Comparison of ENCODE assay signal across 20 cellular contexts in genomic region chr13:79338343-79338742, GRCh38.
DNase-seq lines count a peak whose midpoint lies in the region; ATAC-seq and TF ChIP-seq lines count a peak whose summit lies in the region.
"Had no signal": no experiment of that assay in that cellular context is flagged by ENCODE, and none has a peak within 500 bp of the region (broad histone marks: within the 10 kb centered on the region; RNA-seq: fewer than 3 reads in every experiment).

No MANE protein-coding gene starts in this region.

- no peak overlapping the region for H4K12ac ChIP-seq in trophoblast cell (ENCODE audit: low read depth, low read length)

- H3K4ac ChIP-seq in IMR-90 (ENCODE audit: low read depth, low read length), result no peak overlapping the region
- H3K4ac ChIP-seq in trophoblast cell (ENCODE audit: low read depth, low read length), result no peak overlapping the region

- H3K9ac ChIP-seq in IMR-90 (ENCODE audit: low read depth, low read length), result no peak overlapping the region
- no peak overlapping the region for H3K9ac ChIP-seq in trophoblast cell (ENCODE audit: low read length)

- no TSS peak for BruUV-seq in IMR-90 (replicated peaks; lab: Mats Ljungman, UMichigan)

- no peak overlapping the region for H2BK12ac ChIP-seq in trophoblast cell (ENCODE audit: low read length)

- H3K4me3 ChIP-seq in IMR-90 (ENCODE audit: insufficient read depth, low read depth, low read length), result no peak overlapping the region
- no peak overlapping the region for H3K4me3 ChIP-seq in trophoblast cell (ENCODE audit: low read depth, low read length)
- H3K4me3 ChIP-seq: A549, HAP-1 had no signal

- peaks cover 50% of the 10 kb centered on the region for H3K36me3 Mint-ChIP-seq in activated naive CD4-positive, alpha-beta T cell treated with anti-CD3 and anti-CD28 coated beads for 36 hours (ENCODE audit: low read depth)

- H3K9me1 ChIP-seq in IMR-90 (ENCODE audit: insufficient read depth, low read length), result no peaks in the 10 kb centered on the region

- no peak overlapping the region for H2BK15ac ChIP-seq in IMR-90 (ENCODE audit: low read depth, low read length)

- no peak overlapping the region for H3K4me2 ChIP-seq in IMR-90 (ENCODE audit: low read depth, low read length)
- no peak overlapping the region for H3K4me2 ChIP-seq in trophoblast cell (ENCODE audit: low read length)
- H3K4me2 ChIP-seq: A549 had no signal

- H3K27me3 ChIP-seq in IMR-90 (ENCODE audit: control insufficient read depth, insufficient read depth, low read length), result no peaks in the 10 kb centered on the region
- no peaks in the 10 kb centered on the region for H3K27me3 ChIP-seq in trophoblast cell (ENCODE audit: insufficient read depth, low read length)

- peaks cover 19% of the 10 kb centered on the region for H3K36me3 ChIP-seq in IMR-90 (ENCODE audit: control insufficient read depth, insufficient read depth, low read length)
- H3K36me3 ChIP-seq in trophoblast cell (ENCODE audit: control insufficient read depth in 1 of 2, insufficient read depth in 2 of 2, low read length in 2 of 2), result peaks cover 4 to 6% of the 10 kb centered on the region in 2 experiments

- no peak for ATAC-seq in stimulated activated naive CD8-positive, alpha-beta T cell treated with anti-CD3 and anti-CD28 coated beads, Interleukin-15, amount 100 ng/mL, for 72 hours
- no peak for ATAC-seq in stimulated activated naive CD8-positive, alpha-beta T cell treated with anti-CD3 and anti-CD28 coated beads, Interleukin-15, Interleukin-2, amounts not matched to agents 100 U/mL and 50 U/mL, for 24 hours
- no peak; the same call in 1 of the 2 replicates for ATAC-seq in IMR-90 (ENCODE audit: low read depth)
- ATAC-seq: A549 had no signal

- H4K91ac ChIP-seq in IMR-90 (ENCODE audit: insufficient read depth, low read depth, low read length) (no peak overlapping the region), trophoblast cell (ENCODE audit: low read depth, low read length) (no peak overlapping the region)

- no peak overlapping the region for H2AK9ac ChIP-seq in IMR-90 (replicated peaks; ENCODE audit: low read depth, low read length, poor library complexity)

- no peak overlapping the region for H2BK20ac ChIP-seq in IMR-90 (ENCODE audit: low read depth, low read length)

- no peak overlapping the region for H4K5ac ChIP-seq in IMR-90 (ENCODE audit: low read depth, low read length)

- POLR2A ChIA-PET in IMR-90 (lab: Charles Lee; ENCODE audit: unreplicated experiment), result no interaction called here

- H3K4me1 Mint-ChIP-seq in stimulated activated naive CD8-positive, alpha-beta T cell treated with anti-CD3 and anti-CD28 coated beads, Interleukin-15, amount 100 ng/mL, for 72 hours, result peaks cover 5% of the 10 kb centered on the region
- H3K4me1 Mint-ChIP-seq in activated naive CD4-positive, alpha-beta T cell treated with anti-CD3 and anti-CD28 coated beads for 36 hours (ENCODE audit: low read depth), result peaks cover 4% of the 10 kb centered on the region

- H2BK5ac ChIP-seq in IMR-90 (ENCODE audit: low read depth, low read length, poor library complexity, severe bottlenecking), result no peak overlapping the region
- no peak overlapping the region for H2BK5ac ChIP-seq in trophoblast cell (ENCODE audit: low read depth, low read length, poor library complexity)

- no peak for DNase-seq in stimulated activated naive CD8-positive, alpha-beta T cell treated with anti-CD3 and anti-CD28 coated beads, Interleukin-15, amount 100 ng/mL, for 72 hours
- no peak for DNase-seq in stimulated activated naive CD8-positive, alpha-beta T cell treated with anti-CD3 and anti-CD28 coated beads, Interleukin-15, Interleukin-2, amounts not matched to agents 100 U/mL and 50 U/mL, for 24 hours
- DNase-seq in IMR-90 (peak; percentile 2), trophoblast cell (peak; percentile 17 to 64), OCI-M1 (lab: John Stamatoyannopoulos, UW) (no peak)
- no peak for DNase-seq in activated naive CD4-positive, alpha-beta T cell treated with anti-CD3 and anti-CD28 coated beads for 36 hours
- DNase-seq in stimulated activated naive CD4-positive, alpha-beta T cell (lab: John Stamatoyannopoulos, UW), result no peak
- DNase-seq: 8988T; ACHN; AML-193; C1 segment of cervical spinal cord; Calu3; CD4-positive, alpha-beta memory T cell; COR-L47; DMS53; DMS79 treated with DMSO at 0.1 percent for 48 hours; GF-D8; GOT3 had no signal

- H3K79me1 ChIP-seq in IMR-90 (ENCODE audit: low read depth in 1 of 2, low read length in 2 of 2), result peaks cover 0 to 3% of the 10 kb centered on the region in 2 experiments; a peak in 1 of 4 replicates
- H3K79me1 ChIP-seq in trophoblast cell (ENCODE audit: low read length), result no peaks in the 10 kb centered on the region

- H4K8ac ChIP-seq in IMR-90 (ENCODE audit: low read depth in 2 of 2, low read length in 2 of 2) (no peak overlapping the region), trophoblast cell (ENCODE audit: low read depth, low read length) (no peak overlapping the region)

- H3K4me1 ChIP-seq in IMR-90 (ENCODE audit: control insufficient read depth, insufficient read depth, low read length), result no peaks in the 10 kb centered on the region
- H3K4me1 ChIP-seq in trophoblast cell (ENCODE audit: control insufficient read depth in 1 of 2, insufficient read depth in 2 of 2, low read length in 2 of 2), result no peaks in the 10 kb centered on the region
- H3K4me1 ChIP-seq: A549 had no signal

- H3K9me3 ChIP-seq in IMR-90 (ENCODE audit: control insufficient read depth, insufficient read depth, low read length) (no peaks in the 10 kb centered on the region), trophoblast cell (ENCODE audit: insufficient read depth, low read depth, low read length) (no peaks in the 10 kb centered on the region)
- H3K9me3 ChIP-seq: A549, HAP-1 had no signal

- no peak overlapping the region for H3K56ac ChIP-seq in IMR-90 (ENCODE audit: extremely low read depth, insufficient read depth, low read length)

- peak overlapping the region; percentile 19 for H3K27ac Mint-ChIP-seq in stimulated activated naive CD8-positive, alpha-beta T cell treated with anti-CD3 and anti-CD28 coated beads, Interleukin-15, amount 100 ng/mL, for 72 hours
- no peak overlapping the region for H3K27ac Mint-ChIP-seq in activated naive CD4-positive, alpha-beta T cell treated with anti-CD3 and anti-CD28 coated beads for 36 hours

- no CpG with 5 or more reads among the region's 3 CpGs for WGBS in IMR-90 (ENCODE audit: extremely low coverage in 2 of 2, insufficient read length in 1 of 2), 2 experiments
- no CpG with 5 or more reads among the region's 3 CpGs for WGBS in trophoblast cell (ENCODE audit: extremely low coverage, insufficient coverage, insufficient read length)

- TF ChIP-seq RAD21 in IMR-90 (IDR thresholded peaks at IDR 0.05; ENCODE audit: low read length), result no peak

- no peak for TF ChIP-seq CTCF in IMR-90 (conservative IDR thresholded peaks at IDR 0.05; ENCODE audit: low read depth, low read length)

- intact Hi-C loops in IMR-90 (cut with micrococcal nuclease), result loop anchor here (10.0 kb wide), 1 partner anchor 1204 kb away; no protein-coding TSS in a partner anchor
- intact Hi-C loops in activated naive CD4-positive, alpha-beta T cell treated with anti-CD3 and anti-CD28 coated beads for 36 hours (cut with micrococcal nuclease), result loop anchor here (5.0 kb wide), 1 partner anchor 34 kb away; no protein-coding TSS in a partner anchor

- in situ Hi-C loops in IMR-90 (cut with MboI; ENCODE audit: low sequenced_read_pairs), result no loop called here

- no peak overlapping the region for H3K14ac ChIP-seq in IMR-90 (replicated peaks; ENCODE audit: low read depth, low read length)
- H3K14ac ChIP-seq in trophoblast cell (ENCODE audit: low read length), result no peak overlapping the region

- CTCF ChIA-PET in IMR-90 (lab: Yijun Ruan, JAX), result no interaction called here
- CTCF ChIA-PET in activated naive CD4-positive, alpha-beta T cell treated with anti-CD3 and anti-CD28 coated beads for 36 hours (lab: Charles Lee), result interaction anchor here (0.7 to 1.5 kb wide), 2 partner anchors 12 to 16 kb away, joined by 3 read pairs; no protein-coding TSS in a partner anchor

- H3K18ac ChIP-seq in IMR-90 (ENCODE audit: low read depth, low read length), result no peak overlapping the region
- H3K18ac ChIP-seq in trophoblast cell (ENCODE audit: low read length), result no peak overlapping the region

- H3K79me2 ChIP-seq in trophoblast cell (ENCODE audit: control insufficient read depth, insufficient read depth, low read length, poor library complexity), result no peaks in the 10 kb centered on the region

- no peaks in the 10 kb centered on the region for H3K9me3 Mint-ChIP-seq in stimulated activated naive CD8-positive, alpha-beta T cell treated with anti-CD3 and anti-CD28 coated beads, Interleukin-15, amount 100 ng/mL, for 72 hours
- H3K9me3 Mint-ChIP-seq in activated naive CD4-positive, alpha-beta T cell treated with anti-CD3 and anti-CD28 coated beads for 36 hours, result no peaks in the 10 kb centered on the region
- H3K9me3 Mint-ChIP-seq: CD4-positive, alpha-beta memory T cell had no signal

- H3K27ac ChIP-seq in IMR-90 (ENCODE audit: insufficient read depth, low read length) (no peak overlapping the region), trophoblast cell (ENCODE audit: low read depth, low read length) (no peak overlapping the region)
- H3K27ac ChIP-seq: A549 had no signal

- H2AK5ac ChIP-seq in IMR-90 (ENCODE audit: low read depth, low read length), result no peak overlapping the region
- no peak overlapping the region for H2AK5ac ChIP-seq in trophoblast cell (ENCODE audit: low read length)

- H3K4me3 Mint-ChIP-seq in stimulated activated naive CD8-positive, alpha-beta T cell treated with anti-CD3 and anti-CD28 coated beads, Interleukin-15, amount 100 ng/mL, for 72 hours, result no peak overlapping the region
- H3K4me3 Mint-ChIP-seq in activated naive CD4-positive, alpha-beta T cell treated with anti-CD3 and anti-CD28 coated beads for 36 hours, result no peak overlapping the region

- no peaks in the 10 kb centered on the region for H3K27me3 Mint-ChIP-seq in stimulated activated naive CD8-positive, alpha-beta T cell treated with anti-CD3 and anti-CD28 coated beads, Interleukin-15, amount 100 ng/mL, for 72 hours
- H3K27me3 Mint-ChIP-seq in activated naive CD4-positive, alpha-beta T cell treated with anti-CD3 and anti-CD28 coated beads for 36 hours (ENCODE audit: low read depth), result no peaks in the 10 kb centered on the region
- H3K27me3 Mint-ChIP-seq: CD4-positive, alpha-beta memory T cell had no signal

- dilution Hi-C loops in IMR-90 (cut with HindIII; ENCODE audit: low sequenced_read_pairs, unreplicated experiment), result no loop called here

- H2BK120ac ChIP-seq in IMR-90 (ENCODE audit: low read depth, low read length) (no peak overlapping the region), trophoblast cell (ENCODE audit: insufficient read depth, low read length, poor library complexity) (no peak overlapping the region)

- no peaks in the 10 kb centered on the region for H4K20me1 ChIP-seq in IMR-90 (ENCODE audit: insufficient read depth, low read length)

- H2AFZ ChIP-seq in IMR-90 (replicated peaks; ENCODE audit: low read length, poor library complexity) (no peak overlapping the region), trophoblast cell (ENCODE audit: insufficient read depth, low read length, poor library complexity) (no peak overlapping the region)

- H3K23ac ChIP-seq in IMR-90 (ENCODE audit: low read depth, low read length) (no peak overlapping the region), trophoblast cell (ENCODE audit: low read length) (no peak overlapping the region)

- TF ChIP-seq POLR2A in IMR-90 (IDR thresholded peaks at IDR 0.05; ENCODE audit: low read depth, low read length), result no peak

TF ChIP-seq in IMR-90, 13 proteins besides CTCF, POLR2A, EP300 and RAD21 (continues in another document):
- no peak for TF ChIP-seq CEBPB (IDR thresholded peaks at IDR 0.05; ENCODE audit: low read depth, low read length)

Comparison
In these comparisons a context has a peak if more than half of its experiments do, and no peak if none do; other contexts are left out.
1. DNase-seq: peak in IMR-90 (single experiment) and trophoblast cell (2 of 2); none in stimulated activated naive CD8-positive, alpha-beta T cell treated with anti-CD3 and anti-CD28 coated beads, Interleukin-15, amount 100 ng/mL, for 72 hours (0 of 2), stimulated activated naive CD8-positive, alpha-beta T cell treated with anti-CD3 and anti-CD28 coated beads, Interleukin-15, Interleukin-2, amounts not matched to agents 100 U/mL and 50 U/mL, for 24 hours (single experiment), activated naive CD4-positive, alpha-beta T cell treated with anti-CD3 and anti-CD28 coated beads for 36 hours (single experiment), OCI-M1 (single experiment) and stimulated activated naive CD4-positive, alpha-beta T cell (0 of 6).